In genomic region chr19:4057913-4058695, GRCh38 we compare ENCODE assay signal across 1 cellular context.
TF ChIP-seq lines count a peak whose summit lies in the region.

No MANE protein-coding gene starts in this region.

TF ChIP-seq in HepG2, 621 proteins besides CTCF, POLR2A, EP300 and RAD21 (continued from another document and continues in another):
- no peak for TF ChIP-seq ZHX1 (CRISPR knock-in tag; IDR thresholded peaks at IDR 0.05; ENCODE audit: low read depth)
- no peak for TF ChIP-seq ARID2 (CRISPR knock-in tag; IDR thresholded peaks at IDR 0.05; ENCODE audit: borderline replicate concordance)
- TF ChIP-seq DBP (CRISPR knock-in tag; IDR thresholded peaks at IDR 0.05; ENCODE audit: not compliant biosample characterization) = no peak
- no peak for TF ChIP-seq ATM (IDR thresholded peaks at IDR 0.05; ENCODE audit: borderline replicate concordance)
- peak; percentile 71 for TF ChIP-seq MED1 (CRISPR knock-in tag; IDR thresholded peaks at IDR 0.05)
- TF ChIP-seq ZNF367 (CRISPR knock-in tag; IDR thresholded peaks at IDR 0.05; ENCODE audit: borderline replicate concordance) = no peak
- no peak for TF ChIP-seq GTF3A (CRISPR knock-in tag; conservative IDR thresholded peaks at IDR 0.05)
- peak; percentile 94 for TF ChIP-seq ATF3 (CRISPR knock-in tag; IDR thresholded peaks at IDR 0.05)
- TF ChIP-seq ZNF619 (CRISPR knock-in tag; IDR thresholded peaks at IDR 0.05) = no peak
- no peak for TF ChIP-seq FOXK2 (IDR thresholded peaks at IDR 0.05)
- peak; percentile 63 for TF ChIP-seq SKIL (CRISPR knock-in tag; IDR thresholded peaks at IDR 0.05; ENCODE audit: borderline replicate concordance)
- TF ChIP-seq TCF7L2 (IDR thresholded peaks at IDR 0.05; ENCODE audit: low read depth, low read length) = no peak
- no peak for TF ChIP-seq ELK4 (CRISPR knock-in tag; IDR thresholded peaks at IDR 0.05; ENCODE audit: borderline replicate concordance)
- peak; percentile 17; the same call in 1 of the 2 replicates for TF ChIP-seq TFDP1 (CRISPR knock-in tag; IDR thresholded peaks at IDR 0.05; ENCODE audit: borderline replicate concordance)
- no peak for TF ChIP-seq ZC3H13 (CRISPR knock-in tag; IDR thresholded peaks at IDR 0.05)
- TF ChIP-seq STAT6 (CRISPR knock-in tag; IDR thresholded peaks at IDR 0.05; ENCODE audit: borderline replicate concordance) = 0 out of 2 replicates have a peak, but pooled peaks have one; percentile 39
- TF ChIP-seq HDAC2 (CRISPR knock-in tag; IDR thresholded peaks at IDR 0.05) = peak; percentile 68
- peak; percentile 80; the same call in 1 of the 2 replicates for TF ChIP-seq KAT8 (CRISPR knock-in tag; IDR thresholded peaks at IDR 0.05)
- peak; percentile 44 for TF ChIP-seq GATAD2A (CRISPR knock-in tag; IDR thresholded peaks at IDR 0.05)
- peak; percentile 21 for TF ChIP-seq FOXA3 (CRISPR knock-in tag; IDR thresholded peaks at IDR 0.05)
- TF ChIP-seq GABPA (IDR thresholded peaks at IDR 0.05; ENCODE audit: low read depth, low read length) = no peak
- TF ChIP-seq GABPA (CRISPR knock-in tag; IDR thresholded peaks at IDR 0.05; ENCODE audit: low read depth) = peak; percentile 30
- TF ChIP-seq KIAA2018 (CRISPR knock-in tag; IDR thresholded peaks at IDR 0.05; ENCODE audit: borderline replicate concordance) = no peak
- peak; percentile 52 for TF ChIP-seq JUN (CRISPR knock-in tag; IDR thresholded peaks at IDR 0.05)
- TF ChIP-seq BRD4 (CRISPR knock-in tag; IDR thresholded peaks at IDR 0.05) = peak; percentile 76; the same call in 1 of the 2 replicates
- TF ChIP-seq ERF (CRISPR knock-in tag; IDR thresholded peaks at IDR 0.05) = 0 out of 2 replicates have a peak, but pooled peaks have one; percentile 23
- TF ChIP-seq ZNF33B (CRISPR knock-in tag; IDR thresholded peaks at IDR 0.05) = no peak
- TF ChIP-seq ZNF614 (CRISPR knock-in tag; IDR thresholded peaks at IDR 0.05; ENCODE audit: borderline replicate concordance) = peak; percentile 79; the same call in 1 of the 2 replicates
- no peak for TF ChIP-seq ZNF576 (CRISPR knock-in tag; IDR thresholded peaks at IDR 0.05)
- no peak for TF ChIP-seq NFE2 (CRISPR knock-in tag; IDR thresholded peaks at IDR 0.05)
- TF ChIP-seq TOE1 (CRISPR knock-in tag; IDR thresholded peaks at IDR 0.05) = no peak
- peak; percentile 37; the same call in 1 of the 2 replicates for TF ChIP-seq MYC (CRISPR knock-in tag; IDR thresholded peaks at IDR 0.05; ENCODE audit: borderline replicate concordance)
- peak; percentile 76 for TF ChIP-seq ZNF883 (CRISPR knock-in tag; IDR thresholded peaks at IDR 0.05; ENCODE audit: not compliant biosample characterization)
- peak; percentile 79; the same call in 1 of the 2 replicates for TF ChIP-seq KDM2A (CRISPR knock-in tag; IDR thresholded peaks at IDR 0.05; ENCODE audit: borderline replicate concordance, low read depth)
- TF ChIP-seq RAD51 (IDR thresholded peaks at IDR 0.05; ENCODE audit: borderline replicate concordance) = no peak
- no peak for TF ChIP-seq ZNF580 (CRISPR knock-in tag; IDR thresholded peaks at IDR 0.05; ENCODE audit: borderline replicate concordance, low read depth)
- no peak for TF ChIP-seq SNAPC5 (CRISPR knock-in tag; IDR thresholded peaks at IDR 0.05; ENCODE audit: borderline replicate concordance)
- TF ChIP-seq ZSCAN29 (CRISPR knock-in tag; conservative IDR thresholded peaks at IDR 0.05) = no peak; the same call in 1 of the 2 replicates
- TF ChIP-seq KLF12 (CRISPR knock-in tag; IDR thresholded peaks at IDR 0.05; ENCODE audit: borderline replicate concordance) = peak; percentile 98
- no peak for TF ChIP-seq ZBTB8A (CRISPR knock-in tag; IDR thresholded peaks at IDR 0.05; ENCODE audit: borderline replicate concordance, low read depth)
- TF ChIP-seq ZNF34 (CRISPR knock-in tag; IDR thresholded peaks at IDR 0.05; ENCODE audit: borderline replicate concordance) = no peak
